ENCODE assay signal across 1 cellular context in genomic region chr22:40175571-40176105, GRCh38.
TF ChIP-seq lines count a peak whose summit lies in the region.

No MANE protein-coding gene starts in this region.

TF ChIP-seq in SK-N-SH treated with all-trans-retinoic acid at 6 μM for 48 hours, 23 proteins besides CTCF, POLR2A, EP300 and RAD21 (continued from another document):
- no peak for TF ChIP-seq CSDC2 (CRISPR knock-in tag; IDR thresholded peaks at IDR 0.05)
- no peak for TF ChIP-seq ZFP3 (CRISPR knock-in tag; IDR thresholded peaks at IDR 0.05)
- no peak for TF ChIP-seq SNAI2 (CRISPR knock-in tag; IDR thresholded peaks at IDR 0.05)
- no peak for TF ChIP-seq ZNF565 (CRISPR knock-in tag; conservative IDR thresholded peaks at IDR 0.05; ENCODE audit: low read depth)
- TF ChIP-seq, protein P1, sequence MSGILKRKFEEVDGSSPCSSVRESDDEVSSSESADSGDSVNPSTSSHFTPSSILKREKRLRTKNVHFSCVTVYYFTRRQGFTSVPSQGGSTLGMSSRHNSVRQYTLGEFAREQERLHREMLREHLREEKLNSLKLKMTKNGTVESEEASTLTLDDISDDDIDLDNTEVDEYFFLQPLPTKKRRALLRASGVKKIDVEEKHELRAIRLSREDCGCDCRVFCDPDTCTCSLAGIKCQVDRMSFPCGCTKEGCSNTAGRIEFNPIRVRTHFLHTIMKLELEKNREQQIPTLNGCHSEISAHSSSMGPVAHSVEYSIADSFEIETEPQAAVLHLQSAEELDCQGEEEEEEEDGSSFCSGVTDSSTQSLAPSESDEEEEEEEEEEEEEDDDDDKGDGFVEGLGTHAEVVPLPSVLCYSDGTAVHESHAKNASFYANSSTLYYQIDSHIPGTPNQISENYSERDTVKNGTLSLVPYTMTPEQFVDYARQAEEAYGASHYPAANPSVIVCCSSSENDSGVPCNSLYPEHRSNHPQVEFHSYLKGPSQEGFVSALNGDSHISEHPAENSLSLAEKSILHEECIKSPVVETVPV (CRISPR knock-in tag; IDR thresholded peaks at IDR 0.05) = no peak
- no peak for TF ChIP-seq ZNF70 (CRISPR knock-in tag; IDR thresholded peaks at IDR 0.05)
- TF ChIP-seq BACH2 (CRISPR knock-in tag; IDR thresholded peaks at IDR 0.05; ENCODE audit: borderline replicate concordance) = no peak
- no peak for TF ChIP-seq TCF4 (CRISPR knock-in tag; IDR thresholded peaks at IDR 0.05; ENCODE audit: borderline replicate concordance)
- TF ChIP-seq ESRRG (CRISPR knock-in tag; IDR thresholded peaks at IDR 0.05) = no peak
- TF ChIP-seq PPARA (CRISPR knock-in tag; IDR thresholded peaks at IDR 0.05; ENCODE audit: borderline replicate concordance) = no peak
- TF ChIP-seq, protein P2, sequence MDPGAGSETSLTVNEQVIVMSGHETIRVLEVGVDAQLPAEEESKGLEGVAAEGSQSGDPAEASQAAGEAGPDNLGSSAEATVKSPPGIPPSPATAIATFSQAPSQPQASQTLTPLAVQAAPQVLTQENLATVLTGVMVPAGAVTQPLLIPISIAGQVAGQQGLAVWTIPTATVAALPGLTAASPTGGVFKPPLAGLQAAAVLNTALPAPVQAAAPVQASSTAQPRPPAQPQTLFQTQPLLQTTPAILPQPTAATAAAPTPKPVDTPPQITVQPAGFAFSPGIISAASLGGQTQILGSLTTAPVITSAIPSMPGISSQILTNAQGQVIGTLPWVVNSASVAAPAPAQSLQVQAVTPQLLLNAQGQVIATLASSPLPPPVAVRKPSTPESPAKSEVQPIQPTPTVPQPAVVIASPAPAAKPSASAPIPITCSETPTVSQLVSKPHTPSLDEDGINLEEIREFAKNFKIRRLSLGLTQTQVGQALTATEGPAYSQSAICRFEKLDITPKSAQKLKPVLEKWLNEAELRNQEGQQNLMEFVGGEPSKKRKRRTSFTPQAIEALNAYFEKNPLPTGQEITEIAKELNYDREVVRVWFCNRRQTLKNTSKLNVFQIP (CRISPR knock-in tag; IDR thresholded peaks at IDR 0.05; ENCODE audit: borderline replicate concordance, low read depth) = no peak
- TF ChIP-seq, protein P3, sequence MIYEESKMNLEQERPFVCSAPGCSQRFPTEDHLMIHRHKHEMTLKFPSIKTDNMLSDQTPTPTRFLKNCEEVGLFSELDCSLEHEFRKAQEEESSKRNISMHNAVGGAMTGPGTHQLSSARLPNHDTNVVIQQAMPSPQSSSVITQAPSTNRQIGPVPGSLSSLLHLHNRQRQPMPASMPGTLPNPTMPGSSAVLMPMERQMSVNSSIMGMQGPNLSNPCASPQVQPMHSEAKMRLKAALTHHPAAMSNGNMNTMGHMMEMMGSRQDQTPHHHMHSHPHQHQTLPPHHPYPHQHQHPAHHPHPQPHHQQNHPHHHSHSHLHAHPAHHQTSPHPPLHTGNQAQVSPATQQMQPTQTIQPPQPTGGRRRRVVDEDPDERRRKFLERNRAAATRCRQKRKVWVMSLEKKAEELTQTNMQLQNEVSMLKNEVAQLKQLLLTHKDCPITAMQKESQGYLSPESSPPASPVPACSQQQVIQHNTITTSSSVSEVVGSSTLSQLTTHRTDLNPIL (CRISPR knock-in tag; IDR thresholded peaks at IDR 0.05; ENCODE audit: low read depth) = no peak
